In genomic region chr14:103686831-103687485, GRCh38 we compare ENCODE assay signal across 19 cellular contexts. TPM values are rescaled to one million over a fixed set of nuclear protein-coding genes. Genes with fewer than 3 reads are reported as not detected.
DNase-seq lines count a peak whose midpoint lies in the region; ATAC-seq, FAIRE-seq and TF ChIP-seq lines count a peak whose summit lies in the region.
"Had no signal": no experiment of that assay in that cellular context is flagged by ENCODE, and none has a peak within 500 bp of the region (broad histone marks: within the 10 kb centered on the region; RNA-seq: fewer than 3 reads in every experiment).

No MANE protein-coding gene starts in this region.

- CTCF ChIA-PET in mammary epithelial cell (lab: Charles Lee; ENCODE audit: low non-redundant PET) = no interaction called here

- no peak overlapping the region for H3K4me2 ChIP-seq in mammary epithelial cell (ENCODE audit: insufficient read depth, low read depth, low read length)

- H3K27ac ChIP-seq in breast epithelium (peak overlapping the region; percentile 12 to 15), mammary epithelial cell (ENCODE audit: insufficient read depth, low read depth, low read length) (no peak overlapping the region), brain microvascular endothelial cell (peak overlapping the region; percentile 82), subcutaneous abdominal adipose tissue (ENCODE audit: low read depth, low read length) (peak overlapping the region; percentile 48), endodermal cell (ENCODE audit: low read depth, low read length) (no peak overlapping the region)
- H3K27ac ChIP-seq: epithelial cell of prostate had no signal

- TF ChIP-seq CTCF in breast epithelium (IDR thresholded peaks at IDR 0.05) = no peak
- no peak for TF ChIP-seq CTCF in mammary epithelial cell (conservative IDR thresholded peaks at IDR 0.05 in 1 of 2, IDR thresholded peaks at IDR 0.05 in 1 of 2; ENCODE audit: extremely low read depth in 1 of 2, insufficient read depth in 1 of 2, low read depth in 1 of 2, low read length in 2 of 2)
- TF ChIP-seq CTCF in brain microvascular endothelial cell (IDR thresholded peaks at IDR 0.05; ENCODE audit: low read depth, low read length, missing control alignments) = no peak
- TF ChIP-seq CTCF in endodermal cell (conservative IDR thresholded peaks at IDR 0.05) = no peak

- ATAC-seq in left lobe of liver (peak; percentile 58), GM21619 (IDR thresholded peaks at IDR 0.05; ENCODE audit: unreplicated experiment) (no peak)
- ATAC-seq: activated naive CD4-positive, alpha-beta T cell treated with anti-CD3 and anti-CD28 coated beads, Interleukin-2, amount 50 U/mL, for 72 hours had no signal

- TF ChIP-seq POLR2A in breast epithelium (IDR thresholded peaks at IDR 0.05) = no peak

- dilution Hi-C loops in mammary epithelial cell (cut with HindIII; ENCODE audit: low sequenced_read_pairs) = no loop called here

- BruUV-seq in mammary epithelial cell (replicated peaks; lab: Mats Ljungman, UMichigan) = no TSS peak

- H3K27me3 Mint-ChIP-seq in endodermal cell (ENCODE audit: insufficient read depth) = no peaks in the 10 kb centered on the region
- H3K27me3 Mint-ChIP-seq: brain had no signal

- H3K4me3 Mint-ChIP-seq in endodermal cell = no peak overlapping the region
- H3K4me3 Mint-ChIP-seq: activated T-helper 1 cell treated with anti-CD3 and anti-CD28 coated beads, Interleukin-12 subunit alpha, Interleukin-12 subunit beta, Interleukin-2, Interleukin-4 antibody, amounts not matched to agents 30 ng/mL and 10 ng/mL and 1 ng/mL, durations not matched to agents 14 hours and 24 hours and 36 hours; brain had no signal

- no peaks in the 10 kb centered on the region for H3K27me3 ChIP-seq in breast epithelium
- no peaks in the 10 kb centered on the region for H3K27me3 ChIP-seq in mammary epithelial cell (ENCODE audit: insufficient read depth, low read length)
- H3K27me3 ChIP-seq in brain microvascular endothelial cell (replicated peaks) = no peaks in the 10 kb centered on the region
- H3K27me3 ChIP-seq in subcutaneous abdominal adipose tissue (ENCODE audit: control insufficient read depth in 5 of 5, insufficient read depth in 4 of 5, low read length in 5 of 5) = no peaks in the 10 kb centered on the region
- H3K27me3 ChIP-seq in endodermal cell (ENCODE audit: control insufficient read depth, insufficient read depth, low read length, poor library complexity, severe bottlenecking) = no peaks in the 10 kb centered on the region
- H3K27me3 ChIP-seq: gastrocnemius medialis had no signal

- peaks cover 66% of the 10 kb centered on the region for H3K79me2 ChIP-seq in mammary epithelial cell (ENCODE audit: insufficient read depth, low read length)

- no peak overlapping the region for H3K9ac ChIP-seq in mammary epithelial cell (ENCODE audit: insufficient read depth, low read length)
- peak overlapping the region in 1 of 5 donors; percentile 16 for H3K9ac ChIP-seq in subcutaneous abdominal adipose tissue (ENCODE audit: low read length in 5 of 5)
- no peak overlapping the region for H3K9ac ChIP-seq in endodermal cell (ENCODE audit: extremely low read depth, low read length, poor library complexity, severe bottlenecking)

- in situ Hi-C loops in mammary epithelial cell (cut with MboI; ENCODE audit: low sequenced_read_pairs in 2 of 2) = no loop called here
- in situ Hi-C loops in brain microvascular endothelial cell (cut with HindIII; ENCODE audit: low pct_ligation_motif_present, low sequenced_read_pairs) = no loop called here

- H3K4me3 ChIP-seq in breast epithelium (no peak overlapping the region), mammary epithelial cell (replicated peaks in 1 of 3; ENCODE audit: insufficient read depth in 1 of 3, low read depth in 2 of 3, low read length in 3 of 3) (no peak overlapping the region), brain microvascular endothelial cell (ENCODE audit: low read depth, low read length) (no peak overlapping the region), subcutaneous abdominal adipose tissue (ENCODE audit: low read depth in 1 of 5, low read length in 5 of 5) (no peak overlapping the region), endodermal cell (ENCODE audit: low read length) (no peak overlapping the region)
- H3K4me3 ChIP-seq: gastrocnemius medialis had no signal

- no peak overlapping the region for H2AFZ ChIP-seq in mammary epithelial cell (ENCODE audit: low read depth, low read length)

- no peaks in the 10 kb centered on the region for H3K4me1 Mint-ChIP-seq in endodermal cell

- no peak overlapping the region for H3K27ac Mint-ChIP-seq in endodermal cell
- H3K27ac Mint-ChIP-seq: activated naive CD4-positive, alpha-beta T cell treated with anti-CD3 and anti-CD28 coated beads, Interleukin-2, amount 50 U/mL, for 72 hours; activated T-helper 1 cell treated with anti-CD3 and anti-CD28 coated beads, Interleukin-12 subunit alpha, Interleukin-12 subunit beta, Interleukin-2, Interleukin-4 antibody, amounts not matched to agents 30 ng/mL and 10 ng/mL and 1 ng/mL, durations not matched to agents 14 hours and 24 hours and 36 hours had no signal

- H3K9me3 ChIP-seq in breast epithelium (no peaks in the 10 kb centered on the region), mammary epithelial cell (replicated peaks; ENCODE audit: insufficient read depth, low read length) (no peaks in the 10 kb centered on the region), subcutaneous abdominal adipose tissue (ENCODE audit: control insufficient read depth in 5 of 5, low read length in 5 of 5) (no peaks in the 10 kb centered on the region), endodermal cell (ENCODE audit: control insufficient read depth, low read length) (no peaks in the 10 kb centered on the region)
- H3K9me3 ChIP-seq: gastrocnemius medialis had no signal

- no peaks in the 10 kb centered on the region for H3K36me3 ChIP-seq in breast epithelium
- H3K36me3 ChIP-seq in mammary epithelial cell (ENCODE audit: insufficient read depth, low read length) = peaks cover 18% of the 10 kb centered on the region
- peaks cover 54% of the 10 kb centered on the region for H3K36me3 ChIP-seq in brain microvascular endothelial cell (replicated peaks)
- peaks cover 0 to 85% (median 56%) of the 10 kb centered on the region in 5 donors for H3K36me3 ChIP-seq in subcutaneous abdominal adipose tissue (ENCODE audit: control insufficient read depth in 5 of 5, insufficient read depth in 5 of 5, low read length in 5 of 5)
- peaks cover 84% of the 10 kb centered on the region for H3K36me3 ChIP-seq in endodermal cell (ENCODE audit: control insufficient read depth, insufficient read depth, low read length)

- H3K9me3 Mint-ChIP-seq in endodermal cell = no peaks in the 10 kb centered on the region
- H3K9me3 Mint-ChIP-seq: activated naive CD4-positive, alpha-beta T cell treated with anti-CD3 and anti-CD28 coated beads, Interleukin-2, amount 50 U/mL, for 72 hours; activated T-helper 1 cell treated with anti-CD3 and anti-CD28 coated beads, Interleukin-12 subunit alpha, Interleukin-12 subunit beta, Interleukin-2, Interleukin-4 antibody, amounts not matched to agents 30 ng/mL and 10 ng/mL and 1 ng/mL, durations not matched to agents 14 hours and 24 hours and 36 hours; brain had no signal

- no peak for FAIRE-seq in frontal cortex (lab: Jason Lieb, UNC)
- FAIRE-seq: urothelium cell line had no signal

- WGBS in mammary epithelial cell (ENCODE audit: low coverage, missing lambda C conversion rate) = 39% methylated on average over 16 of the region's 19 CpGs
- 97 to 98% methylated on average over 19 of the region's 19 CpGs for WGBS in endodermal cell (ENCODE audit: insufficient coverage in 1 of 2, insufficient read length in 1 of 2), 2 experiments

- H4K20me1 ChIP-seq in mammary epithelial cell (ENCODE audit: insufficient read depth, low read length) = no peaks in the 10 kb centered on the region

- DNase-seq in breast epithelium (ENCODE audit: low spot score in 2 of 2) = no peak
- DNase-seq in mammary epithelial cell = no peak
- DNase-seq in brain microvascular endothelial cell = peak; percentile 56
- no peak for DNase-seq in left lobe of liver (ENCODE audit: low spot score)
- no peak for DNase-seq in frontal cortex (ENCODE audit: low spot score in 2 of 2)
- DNase-seq in endodermal cell = no peak
- DNase-seq: activated CD4-positive, CD25-positive, alpha-beta regulatory T cell treated with anti-CD3 and anti-CD28 coated beads, Interleukin-2, amount 50 U/mL, for 72 hours; C1 segment of cervical spinal cord; Calu3; gastrocnemius medialis; stimulated activated CD4-positive, alpha-beta T cell treated with anti-CD3 and anti-CD28 coated beads, Interleukin-12 subunit alpha, Interleukin-12 subunit beta, amount 100 ng/mL, for 4 hours; SW 1271 had no signal

- intact Hi-C loops in breast epithelium (cut with DNase I; ENCODE audit: low total_unique reads) = no loop called here
- intact Hi-C loops in mammary epithelial cell (cut with micrococcal nuclease) = no loop called here

- peaks cover 58% of the 10 kb centered on the region for H3K36me3 Mint-ChIP-seq in endodermal cell (ENCODE audit: low read depth)

- H3K4me1 ChIP-seq in breast epithelium = no peaks in the 10 kb centered on the region
- H3K4me1 ChIP-seq in mammary epithelial cell (ENCODE audit: insufficient read depth, low read length) = peaks cover 15% of the 10 kb centered on the region
- peaks cover 5 to 48% (median 42%) of the 10 kb centered on the region in 5 donors for H3K4me1 ChIP-seq in subcutaneous abdominal adipose tissue (ENCODE audit: control insufficient read depth in 5 of 5, insufficient read depth in 5 of 5, low read length in 5 of 5)
- H3K4me1 ChIP-seq in endodermal cell (ENCODE audit: control insufficient read depth, insufficient read depth, low read length) = no peaks in the 10 kb centered on the region

RNA-seq across cellular contexts. Expression of gene XRCC3, which starts 28.3 kb away (rescaled TPM):
- total RNA-seq in breast epithelium (10 to 100 TPM in 1 of 3 donors, 1 to 10 TPM in 2; 5.9 to 10.2 (median 5.9) TPM), mammary epithelial cell (10 to 100 TPM in 1 of 2 donors, 1 to 10 TPM in 1; 5.2 to 35.4 TPM), left lobe of liver (1.2 TPM), frontal cortex (9.8 TPM), endodermal cell (10 to 100 TPM; 39.2 to 42.6 TPM)
- polyA plus RNA-seq in mammary epithelial cell = 23.4 TPM
- polyA minus RNA-seq in mammary epithelial cell = 43.1 TPM
- polyA plus RNA-seq in endodermal cell (2013, experiment 1 of 2) = 22.5 TPM
- polyA plus RNA-seq in endodermal cell (2013, experiment 2 of 2) = 24.3 TPM

RNA-seq across cellular contexts. Expression of gene ZFYVE21, which starts 28.7 kb away (rescaled TPM):
- total RNA-seq in breast epithelium (100 to 1,000 TPM in 1 of 3 donors, 10 to 100 TPM in 2; 57.4 to 140 (median 96.0) TPM), mammary epithelial cell (10 to 100 TPM; 64.2 to 65.7 TPM), left lobe of liver (25.2 TPM), frontal cortex (40.4 TPM), endodermal cell (10 to 100 TPM; 42.5 to 55.6 TPM)
- polyA plus RNA-seq in mammary epithelial cell = 156 TPM
- polyA minus RNA-seq in mammary epithelial cell = 43.7 TPM
- 42.1 TPM for polyA plus RNA-seq in endodermal cell (2013, experiment 1 of 2)
- polyA plus RNA-seq in endodermal cell (2013, experiment 2 of 2) = 40.3 TPM

RNA-seq across cellular contexts. Expression of gene KLC1, which starts 57.9 kb away (rescaled TPM):
- total RNA-seq in breast epithelium = 100 to 1,000 TPM; 222 to 275 (median 253) TPM
- 100 to 1,000 TPM; 216 to 237 TPM for total RNA-seq in mammary epithelial cell
- 102 TPM for polyA plus RNA-seq in mammary epithelial cell
- polyA minus RNA-seq in mammary epithelial cell = 142 TPM
- 56.6 TPM for total RNA-seq in left lobe of liver
- 322 TPM for total RNA-seq in frontal cortex
- 100 to 1,000 TPM; 170 to 178 TPM for total RNA-seq in endodermal cell
- polyA plus RNA-seq in endodermal cell (2013, experiment 1 of 2) = 204 TPM
- polyA plus RNA-seq in endodermal cell (2013, experiment 2 of 2) = 188 TPM

Comparison
In these comparisons a context has a peak if more than half of its experiments do, and no peak if none do; other contexts are left out.
1. H3K27ac ChIP-seq: peak in breast epithelium (2 of 2), brain microvascular endothelial cell (single experiment) and subcutaneous abdominal adipose tissue (single experiment); none in mammary epithelial cell (single experiment) and endodermal cell (single experiment).